21 cellular contexts compared by ENCODE assay signal in the genomic region with DNA sequence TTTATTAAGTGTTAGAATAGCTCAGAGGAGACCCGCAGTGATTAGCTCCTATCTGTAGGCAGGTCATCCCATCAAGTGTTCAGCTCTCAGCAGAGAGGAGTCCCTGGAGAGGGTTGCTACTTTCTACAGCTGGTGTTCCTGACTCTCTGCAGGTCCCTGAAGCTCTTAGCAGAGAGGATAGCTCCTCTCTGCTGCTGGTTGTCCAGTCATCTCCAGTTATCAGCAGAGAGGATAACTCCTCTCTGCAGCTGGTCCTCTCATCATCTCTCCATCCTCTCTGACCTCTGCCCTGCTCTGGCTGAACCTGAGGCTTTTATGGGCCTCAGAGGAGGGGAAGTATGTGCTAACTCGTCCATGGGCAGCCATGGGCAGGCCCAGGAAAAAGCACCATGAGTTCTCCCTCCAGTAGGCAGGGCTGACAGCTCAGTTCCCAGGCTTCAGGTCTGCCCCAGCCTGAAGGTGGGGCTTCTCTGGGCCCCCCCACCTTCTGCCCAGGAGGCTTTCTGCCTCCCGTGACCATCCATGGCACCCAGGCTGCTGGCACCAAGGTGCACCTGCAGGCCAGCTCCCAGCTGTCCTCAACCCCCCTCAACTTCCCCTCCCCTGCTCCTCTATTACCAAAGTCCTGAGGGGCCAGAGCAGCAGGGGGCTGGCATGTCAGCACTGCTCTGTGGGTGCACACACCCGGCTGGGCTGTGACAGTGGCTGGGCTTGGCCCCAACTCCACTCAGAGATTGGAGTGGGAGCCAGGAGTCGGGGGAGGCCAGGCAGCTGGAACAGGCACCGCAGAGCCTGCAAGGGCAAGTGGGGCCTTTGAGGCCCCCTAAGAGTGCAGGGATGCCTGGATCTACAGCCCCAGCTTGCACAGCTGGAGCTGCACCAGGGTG.
"Had no signal": no experiment of that assay in that cellular context is flagged by ENCODE, and none has a peak within 500 bp of the region (broad histone marks: within the 10 kb centered on the region; RNA-seq: fewer than 3 reads in every experiment).

No MANE protein-coding gene starts in this region.

- H3K4me1 Mint-ChIP-seq: activated naive CD4-positive, alpha-beta T cell treated with anti-CD3 and anti-CD28 coated beads, Interleukin-2, amount 50 U/mL, for 24 hours; central memory CD8-positive, alpha-beta T cell; immature natural killer cell; stimulated activated naive CD8-positive, alpha-beta T cell treated with anti-CD3 and anti-CD28 coated beads, Interleukin-15, amount 100 ng/mL, for 72 hours; T-cell had no signal

- H3K27ac ChIP-seq: esophagus squamous epithelium, gastrocnemius medialis, suprapubic skin, tibial nerve, vagina, VCaP had no signal

- DNase-seq: activated CD4-positive, alpha-beta T cell treated with anti-CD3 and anti-CD28 coated beads, Interleukin-2, amount 50 U/mL, for 1 hour; activated CD4-positive, CD25-positive, alpha-beta regulatory T cell treated with anti-CD3 and anti-CD28 coated beads, Interleukin-2, amount 50 U/mL, for 72 hours; activated CD8-positive, alpha-beta T cell treated with anti-CD3 and anti-CD28 coated beads, Interleukin-2, amount 10 ng/mL, durations not matched to agents 7 days and 5 days; activated gamma-delta T cell treated with Interleukin-2 at 50 U/mL for 16 hours; activated T-cell treated with anti-CD3 and anti-CD28 coated beads, Interleukin-2, amount 50 U/mL, for 1 hour; endodermal cell; esophagus squamous epithelium; gastrocnemius medialis; immature natural killer cell; kidney glomerular epithelial cell; occipital lobe; stimulated activated CD4-positive, alpha-beta T cell treated with anti-CD3 and anti-CD28 coated beads, Interleukin-4, amount 100 ng/mL, for 24 hours; stimulated activated naive CD8-positive, alpha-beta T cell treated with anti-CD3 and anti-CD28 coated beads, Interleukin-15, amount 100 ng/mL, for 72 hours; T-cell had no signal

- H3K36me3 Mint-ChIP-seq: activated naive CD4-positive, alpha-beta T cell treated with anti-CD3 and anti-CD28 coated beads, Interleukin-2, amount 50 U/mL, for 24 hours; immature natural killer cell; T-cell had no signal

- H3K4me3 ChIP-seq: esophagus squamous epithelium, gastrocnemius medialis, suprapubic skin, tibial nerve, vagina had no signal

- H3K4me3 Mint-ChIP-seq: activated CD8-positive, alpha-beta T cell treated with anti-CD3 and anti-CD28 coated beads, Interleukin-2, amount 10 ng/mL, durations not matched to agents 7 days and 5 days; activated naive CD4-positive, alpha-beta T cell treated with anti-CD3 and anti-CD28 coated beads, Interleukin-2, amount 50 U/mL, for 24 hours; central memory CD8-positive, alpha-beta T cell; endodermal cell; immature natural killer cell; stimulated activated naive CD8-positive, alpha-beta T cell treated with anti-CD3 and anti-CD28 coated beads, Interleukin-15, amount 100 ng/mL, for 72 hours; T-cell; T-helper 2 cell treated with Interferon-gamma antibody and Interleukin-4, amounts not matched to agents 5 μg/mL and 100 μg/mL, for 36 hours had no signal

- ATAC-seq: activated CD8-positive, alpha-beta T cell treated with anti-CD3 and anti-CD28 coated beads, Interleukin-2, amount 10 ng/mL, durations not matched to agents 7 days and 5 days; gastrocnemius medialis; stimulated activated naive CD8-positive, alpha-beta T cell treated with anti-CD3 and anti-CD28 coated beads, Interleukin-15, amount 100 ng/mL, for 72 hours; T-cell had no signal

- H3K36me3 ChIP-seq: esophagus squamous epithelium, gastrocnemius medialis, suprapubic skin, tibial nerve, vagina had no signal

- H3K9me3 Mint-ChIP-seq: activated naive CD4-positive, alpha-beta T cell treated with anti-CD3 and anti-CD28 coated beads, Interleukin-2, amount 50 U/mL, for 24 hours; central memory CD8-positive, alpha-beta T cell; stimulated activated naive CD8-positive, alpha-beta T cell treated with anti-CD3 and anti-CD28 coated beads, Interleukin-15, amount 100 ng/mL, for 72 hours; T-cell; T-helper 2 cell treated with Interferon-gamma antibody and Interleukin-4, amounts not matched to agents 5 μg/mL and 100 μg/mL, for 36 hours had no signal

- H3K27me3 ChIP-seq: esophagus squamous epithelium, gastrocnemius medialis, suprapubic skin, tibial nerve, vagina had no signal

- H3K27ac Mint-ChIP-seq: activated CD8-positive, alpha-beta T cell treated with anti-CD3 and anti-CD28 coated beads, Interleukin-2, amount 10 ng/mL, durations not matched to agents 7 days and 5 days; activated naive CD4-positive, alpha-beta T cell treated with anti-CD3 and anti-CD28 coated beads, Interleukin-2, amount 50 U/mL, for 24 hours; endodermal cell; immature natural killer cell; stimulated activated naive CD8-positive, alpha-beta T cell treated with anti-CD3 and anti-CD28 coated beads, Interleukin-15, amount 100 ng/mL, for 72 hours; T-cell; T-helper 2 cell treated with Interferon-gamma antibody and Interleukin-4, amounts not matched to agents 5 μg/mL and 100 μg/mL, for 36 hours had no signal

- H3K9me3 ChIP-seq: esophagus squamous epithelium, gastrocnemius medialis, suprapubic skin, tibial nerve, vagina had no signal

- H3K4me1 ChIP-seq: esophagus squamous epithelium, gastrocnemius medialis, suprapubic skin, vagina had no signal
